Comparison of ENCODE assay signal across 8 cellular contexts in genomic region chr2:1593371-1594205, GRCh38.
DNase-seq lines count a peak whose midpoint lies in the region; ATAC-seq and TF ChIP-seq lines count a peak whose summit lies in the region.

No MANE protein-coding gene starts in this region.

- TF ChIP-seq CTCF in astrocyte of the cerebellum (IDR thresholded peaks at IDR 0.05; ENCODE audit: low read depth, low read length, missing control alignments) (no peak), liver (IDR thresholded peaks at IDR 0.05; ENCODE audit: low read depth, low read length, missing input control) (no peak)

- 71% methylated on average over 19 of the region's 19 CpGs for WGBS in liver

- H3K4me1 ChIP-seq in liver (ENCODE audit: control insufficient read depth in 4 of 4, insufficient read depth in 4 of 4, low read length in 3 of 4), result peaks cover 0 to 3% (median 0%) of the 10 kb centered on the region in 4 donors

- ATAC-seq in HG02798 (IDR thresholded peaks at IDR 0.05; ENCODE audit: poor library complexity, unreplicated experiment) (no peak), GM18870 (IDR thresholded peaks at IDR 0.05; ENCODE audit: unreplicated experiment) (no peak)

- no peaks in the 10 kb centered on the region for H3K36me3 ChIP-seq in liver (ENCODE audit: control insufficient read depth in 4 of 4, insufficient read depth in 3 of 4, low read depth in 1 of 4, low read length in 3 of 4)

- in situ Hi-C loops in astrocyte of the cerebellum (cut with HindIII; ENCODE audit: low sequenced_read_pairs), result loop anchor here (5.0 kb wide), 1 partner anchor 149 kb away; the partner anchor contains the start of gene PXDN

- peak overlapping the region; percentile 41 to 60 for H3K27ac ChIP-seq in liver (ENCODE audit: low read depth in 1 of 2, low read length in 2 of 2)

- H3K9me3 ChIP-seq in liver (ENCODE audit: control insufficient read depth in 4 of 4, low read length in 3 of 4), result no peaks in the 10 kb centered on the region

- H3K9ac ChIP-seq in liver (ENCODE audit: low read depth in 1 of 2, low read length in 2 of 2), result no peak overlapping the region

- peaks cover 0 to 4% (median 0%) of the 10 kb centered on the region in 4 donors for H3K27me3 ChIP-seq in liver (ENCODE audit: control insufficient read depth in 4 of 4, insufficient read depth in 4 of 4, low read length in 3 of 4)

- DNase-seq in AG08395 (ENCODE audit: low spot score), result peak; percentile 90
- peak; percentile 82 for DNase-seq in HT-29 (ENCODE audit: low spot score)
- DNase-seq in astrocyte of the cerebellum (ENCODE audit: low read depth), result peak; percentile 92
- no peak for DNase-seq in inferior parietal cortex (ENCODE audit: extremely low spot score)
- no peak for DNase-seq in Kasumi-1 (lab: John Stamatoyannopoulos, UW)

- H3K4me3 ChIP-seq in astrocyte of the cerebellum (ENCODE audit: low read depth, low read length) (no peak overlapping the region), liver (ENCODE audit: low read depth in 1 of 3, low read length in 3 of 3) (no peak overlapping the region)

- no peak for TF ChIP-seq RAD21 in liver (IDR thresholded peaks at IDR 0.05)

TF ChIP-seq in liver, 16 proteins besides CTCF, POLR2A, EP300 and RAD21:
- TF ChIP-seq MAX (IDR thresholded peaks at IDR 0.05) (no peak), HNF4G (IDR thresholded peaks at IDR 0.05) (no peak), REST (IDR thresholded peaks at IDR 0.05) (no peak), JUND (IDR thresholded peaks at IDR 0.05) (no peak), YY1 (IDR thresholded peaks at IDR 0.05) (no peak), GABPA (IDR thresholded peaks at IDR 0.05 in 1 of 2, conservative IDR thresholded peaks at IDR 0.05 in 1 of 2) (no peak), HNF4A (conservative IDR thresholded peaks at IDR 0.05) (no peak), RXRA (IDR thresholded peaks at IDR 0.05) (no peak), FOXA1 (IDR thresholded peaks at IDR 0.05) (no peak), TAF1 (conservative IDR thresholded peaks at IDR 0.05) (no peak), FOXA2 (IDR thresholded peaks at IDR 0.05) (no peak), EGR1 (IDR thresholded peaks at IDR 0.05; ENCODE audit: low read depth in 2 of 2) (no peak), ZBTB33 (IDR thresholded peaks at IDR 0.05) (no peak), SP1 (IDR thresholded peaks at IDR 0.05) (no peak), NR2F2 (IDR thresholded peaks at IDR 0.05) (no peak), ATF3 (IDR thresholded peaks at IDR 0.05) (no peak)

Comparison
In these comparisons a context has a peak if more than half of its experiments do, and no peak if none do; other contexts are left out.
1. DNase-seq: peak in AG08395 (single experiment), HT-29 (single experiment) and astrocyte of the cerebellum (single experiment); none in inferior parietal cortex (single experiment) and Kasumi-1 (0 of 2).